ENCODE assay signal across 8 cellular contexts in genomic region chrX:39819921-39820849, GRCh38.
DNase-seq lines count a peak whose midpoint lies in the region; ATAC-seq and TF ChIP-seq lines count a peak whose summit lies in the region.

No MANE protein-coding gene starts in this region.

- no peak overlapping the region for H3K27ac Mint-ChIP-seq in CD8-positive, alpha-beta T cell
- peak overlapping the region; percentile 43 to 87 (median 72) for H3K27ac Mint-ChIP-seq in nephron

- H3K9me3 ChIP-seq in CD8-positive, alpha-beta T cell (ENCODE audit: low read length), result no peaks in the 10 kb centered on the region

- H3K27me3 ChIP-seq in CD8-positive, alpha-beta T cell (ENCODE audit: insufficient read depth, low read length), result no peaks in the 10 kb centered on the region
- peaks cover 0 to 95% (median 36%) of the 10 kb centered on the region in 45 donors for H3K27me3 ChIP-seq in dorsolateral prefrontal cortex

- H3K4me1 Mint-ChIP-seq in CD8-positive, alpha-beta T cell (ENCODE audit: low read depth), result peaks cover 4% of the 10 kb centered on the region
- peaks cover 47% of the 10 kb centered on the region for H3K4me1 Mint-ChIP-seq in nephron

- POLR2A ChIA-PET in CD8-positive, alpha-beta T cell (lab: Charles Lee), result no interaction called here

- no peak for ATAC-seq in CD8-positive, alpha-beta T cell
- ATAC-seq in GM21367 (IDR thresholded peaks at IDR 0.05; ENCODE audit: unreplicated experiment), result no peak
- ATAC-seq in left colon, result no peak

- peak overlapping the region; percentile 57 for H3K4me3 Mint-ChIP-seq in CD8-positive, alpha-beta T cell
- H3K4me3 Mint-ChIP-seq in nephron, result peak overlapping the region; percentile 77 to 79 (median 79)

- no peaks in the 10 kb centered on the region for H3K36me3 ChIP-seq in CD8-positive, alpha-beta T cell (ENCODE audit: insufficient read depth, low read length)

- TF ChIP-seq CTCF in CD8-positive, alpha-beta T cell (IDR thresholded peaks at IDR 0.05), result no peak
- TF ChIP-seq CTCF in dorsolateral prefrontal cortex (IDR thresholded peaks at IDR 0.05 in 54 of 56, conservative IDR thresholded peaks at IDR 0.05 in 2 of 56; ENCODE audit: low read depth in 1 of 56, partially characterized antibody in 56 of 56) (no peak), nephron (IDR thresholded peaks at IDR 0.05; ENCODE audit: unreplicated experiment in 3 of 3) (no peak)

- no peaks in the 10 kb centered on the region for H3K36me3 Mint-ChIP-seq in CD8-positive, alpha-beta T cell
- no peaks in the 10 kb centered on the region for H3K36me3 Mint-ChIP-seq in nephron (ENCODE audit: low read depth)

- peaks cover 5% of the 10 kb centered on the region for H3K27me3 Mint-ChIP-seq in CD8-positive, alpha-beta T cell (ENCODE audit: low read depth)
- H3K27me3 Mint-ChIP-seq in nephron (ENCODE audit: low read depth), result peaks cover 18% of the 10 kb centered on the region

- H3K4me1 ChIP-seq in CD8-positive, alpha-beta T cell (ENCODE audit: insufficient read depth, low read length), result no peaks in the 10 kb centered on the region

- no peaks in the 10 kb centered on the region for H3K9me3 Mint-ChIP-seq in CD8-positive, alpha-beta T cell
- H3K9me3 Mint-ChIP-seq in nephron, result peaks cover 8% of the 10 kb centered on the region

- H3K4me3 ChIP-seq in CD8-positive, alpha-beta T cell (ENCODE audit: low read depth, low read length), result no peak overlapping the region
- H3K4me3 ChIP-seq in dorsolateral prefrontal cortex, result peak overlapping the region in 49 of 59 donors; percentile 25 to 67 (median 48)

- intact Hi-C loops in CD8-positive, alpha-beta T cell (cut with DNase I, micrococcal nuclease), result loop anchor here (10.0 kb wide), 2 partner anchors 245 to 645 kb away; no protein-coding TSS in a partner anchor
- intact Hi-C loops in dorsolateral prefrontal cortex (cut with DNase I) (loop anchor here (5.0 to 10.0 kb wide), 10 partner anchors 85 to 655 kb away; partner anchors contain the start of gene BCOR (in 1 of the 2)), left colon (cut with DNase I, micrococcal nuclease) (no loop called here)

- DNase-seq in CD8-positive, alpha-beta T cell, result no peak
- DNase-seq in NCI-H2171 (lab: John Stamatoyannopoulos, UW) (peak; percentile 20), dorsolateral prefrontal cortex (peak in 4 of 10 donors; percentile 18 to 57 (median 34)), HT-29 (ENCODE audit: low spot score) (no peak), ureter (ENCODE audit: low spot score) (no peak), left colon (no peak)

- H3K27ac ChIP-seq in CD8-positive, alpha-beta T cell (ENCODE audit: low read depth, low read length), result no peak overlapping the region
- H3K27ac ChIP-seq in dorsolateral prefrontal cortex, result peak overlapping the region in 3 of 59 donors; percentile 5 to 44 (median 18)

- CTCF ChIA-PET in CD8-positive, alpha-beta T cell (lab: Charles Lee), result no interaction called here

Comparison
In these comparisons a context has a peak if more than half of its experiments do, and no peak if none do; other contexts are left out.
1. intact Hi-C loops: an anchor here in CD8-positive, alpha-beta T cell (10.0 kb wide) and dorsolateral prefrontal cortex (5.0 to 10.0 kb wide); none called in left colon.